20 cellular contexts compared by ENCODE assay signal in genomic region chr2:26560892-26561291, GRCh38.
"Had no signal": no experiment of that assay in that cellular context is flagged by ENCODE, and none has a peak within 500 bp of the region (broad histone marks: within the 10 kb centered on the region; RNA-seq: fewer than 3 reads in every experiment).

No MANE protein-coding gene starts in this region.

- H3K9me3 ChIP-seq: body of pancreas, colonic mucosa, left ventricle myocardium inferior, right atrium auricular region, testis, transverse colon, uterus had no signal

- H3K36me3 Mint-ChIP-seq: activated CD4-positive, alpha-beta memory T cell treated with anti-CD3 and anti-CD28 coated beads for 36 hours; activated naive CD4-positive, alpha-beta T cell treated with anti-CD3 and anti-CD28 coated beads, Interleukin-2, amount 10 ng/mL, durations not matched to agents 7 days and 5 days had no signal

- H3K9me3 Mint-ChIP-seq: activated CD4-positive, alpha-beta memory T cell treated with anti-CD3 and anti-CD28 coated beads for 36 hours; activated CD4-positive, alpha-beta T cell treated with anti-CD3 and anti-CD28 coated beads, Interleukin-2, amount 10 ng/mL, durations not matched to agents 24 days and 14 days; activated naive CD4-positive, alpha-beta T cell treated with anti-CD3 and anti-CD28 coated beads, Interleukin-2, amount 10 ng/mL, durations not matched to agents 7 days and 5 days had no signal

- H3K36me3 ChIP-seq: cardiac muscle cell, colonic mucosa, left ventricle myocardium inferior, right atrium auricular region, transverse colon, uterus had no signal

- H3K27ac Mint-ChIP-seq: activated CD4-positive, alpha-beta memory T cell treated with anti-CD3 and anti-CD28 coated beads for 36 hours; activated CD4-positive, alpha-beta T cell treated with anti-CD3 and anti-CD28 coated beads, Interleukin-2, amount 10 ng/mL, durations not matched to agents 24 days and 14 days; activated naive CD4-positive, alpha-beta T cell treated with anti-CD3 and anti-CD28 coated beads, Interleukin-2, amount 10 ng/mL, durations not matched to agents 7 days and 5 days had no signal

- H3K27ac ChIP-seq: body of pancreas, cardiac muscle cell, colonic mucosa, left ventricle myocardium inferior, right atrium auricular region, testis, transverse colon, uterus had no signal

- H3K4me3 ChIP-seq: body of pancreas, cardiac muscle cell, colonic mucosa, left ventricle myocardium inferior, right atrium auricular region, testis, transverse colon, uterus had no signal

- ATAC-seq: body of pancreas had no signal

- H3K27me3 ChIP-seq: body of pancreas, right atrium auricular region, testis had no signal

- DNase-seq: activated CD4-positive, alpha-beta memory T cell treated with anti-CD3 and anti-CD28 coated beads for 36 hours; activated CD4-positive, alpha-beta T cell treated with anti-CD3 and anti-CD28 coated beads, Interleukin-2, amount 10 ng/mL, durations not matched to agents 24 days and 14 days; activated CD4-positive, CD25-positive, alpha-beta regulatory T cell treated with anti-CD3 and anti-CD28 coated beads, Interleukin-2, amount 50 U/mL, for 72 hours; activated gamma-delta T cell; anterior cingulate cortex; body of pancreas; cerebellar nuclear complex; colonic mucosa; effector CD8-positive, alpha-beta T cell; left ventricle myocardium inferior; nucleus accumbens; stimulated activated CD4-positive, alpha-beta T cell treated with anti-CD3 and anti-CD28 coated beads, Interleukin-2, amount 100 ng/mL, for 48 hours; stimulated activated naive CD4-positive, alpha-beta T cell treated with Interleukin-2 at 50 U/mL for 16 hours; T-helper 2 cell; testis; transverse colon; uterus had no signal

- H3K4me3 Mint-ChIP-seq: activated CD4-positive, alpha-beta memory T cell treated with anti-CD3 and anti-CD28 coated beads for 36 hours; activated naive CD4-positive, alpha-beta T cell treated with anti-CD3 and anti-CD28 coated beads, Interleukin-2, amount 10 ng/mL, durations not matched to agents 7 days and 5 days had no signal
